10 cellular contexts compared by ENCODE assay signal in the genomic region with DNA sequence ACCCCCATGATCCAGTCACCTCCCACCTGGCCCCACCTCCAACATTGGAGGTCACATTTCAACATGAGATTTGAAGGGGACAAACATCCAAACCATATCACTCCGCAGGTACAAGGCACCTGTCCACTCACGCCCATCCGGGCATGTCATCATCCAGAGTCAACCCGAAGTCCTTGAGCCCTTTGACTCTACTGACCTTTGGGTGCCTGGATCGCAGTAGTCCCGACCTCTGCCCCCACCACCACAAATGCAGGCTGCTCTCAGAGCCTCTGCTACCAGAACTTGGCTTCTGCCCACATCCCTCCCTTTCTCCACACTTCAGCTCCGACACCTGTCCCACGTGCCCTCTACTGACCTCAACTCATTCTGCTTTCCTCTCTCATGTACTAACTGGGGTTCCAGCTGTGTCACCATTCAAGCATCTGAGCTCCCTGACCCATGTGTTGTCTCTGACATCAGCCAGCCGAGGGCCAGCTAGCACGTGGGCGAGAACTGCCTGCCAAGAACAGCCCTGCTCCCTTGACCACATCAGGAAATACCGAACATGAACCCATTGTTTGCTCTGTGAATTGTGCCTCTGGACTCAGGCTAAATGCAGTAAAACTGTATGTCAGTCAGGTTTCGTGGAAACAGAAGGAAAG.
A peak's percentile ranks its signal among the peaks of the same experiment; 100 is the strongest.
DNase-seq lines count a peak whose midpoint lies in the region; ATAC-seq and TF ChIP-seq lines count a peak whose summit lies in the region.
"Had no signal": no experiment of that assay in that cellular context is flagged by ENCODE, and none has a peak within 500 bp of the region (broad histone marks: within the 10 kb centered on the region; RNA-seq: fewer than 3 reads in every experiment).

No MANE protein-coding gene starts in this region.

- intact Hi-C loops in head of caudate nucleus (cut with DNase I) = no loop called here

- peaks cover 21% of the 10 kb centered on the region for H3K4me1 Mint-ChIP-seq in HFFc6 (ENCODE audit: low read depth)

- peaks cover 8% of the 10 kb centered on the region for H3K27me3 Mint-ChIP-seq in HFFc6 (ENCODE audit: insufficient read depth)

- H3K9me3 Mint-ChIP-seq in HFFc6 = peaks cover 5% of the 10 kb centered on the region; the same call in 1 of the 2 replicates

- no peak overlapping the region for H3K4me3 ChIP-seq in retinal pigment epithelial cell (ENCODE audit: low read length)

- peak overlapping the region; percentile 5; the same call in 1 of the 2 replicates for H3K4me3 Mint-ChIP-seq in HFFc6
- H3K4me3 Mint-ChIP-seq: IgD-negative memory B cell had no signal

- DNase-seq in HFFc6 (peak; percentile 41), amniotic epithelial cell (ENCODE audit: low read depth) (peak; percentile 52), head of caudate nucleus (peak; percentile 56 to 95 (median 84)), retinal pigment epithelial cell (ENCODE audit: low read depth) (peak; percentile 59), GDM1 (lab: John Stamatoyannopoulos, UW) (no peak), NOMO-1 treated with dmso at 0.1 percent for 144 hours (lab: John Stamatoyannopoulos, UW; ENCODE audit: unreplicated experiment) (no peak)
- DNase-seq: foreskin keratinocyte had no signal

- no peak overlapping the region for H3K27ac Mint-ChIP-seq in HFFc6

- no peak for ATAC-seq in GM21786 (IDR thresholded peaks at IDR 0.05; ENCODE audit: unreplicated experiment)
- no peak for ATAC-seq in GM18502 (IDR thresholded peaks at IDR 0.05; ENCODE audit: poor library complexity, unreplicated experiment)
- ATAC-seq: foreskin keratinocyte had no signal

- TF ChIP-seq CTCF in HFFc6 (IDR thresholded peaks at IDR 0.05) (no peak), retinal pigment epithelial cell (conservative IDR thresholded peaks at IDR 0.05; ENCODE audit: low read depth, low read length) (no peak)

- peaks cover 5% of the 10 kb centered on the region for H3K36me3 Mint-ChIP-seq in HFFc6 (ENCODE audit: low read depth)

Comparison
In these comparisons a context has a peak if more than half of its experiments do, and no peak if none do; other contexts are left out.
1. DNase-seq: peak in HFFc6 (single experiment), amniotic epithelial cell (single experiment), head of caudate nucleus (42 of 42) and retinal pigment epithelial cell (single experiment); none in GDM1 (single experiment) and NOMO-1 treated with dmso at 0.1 percent for 144 hours (single experiment).